In genomic region chr2:179022685-179023084, GRCh38 we compare ENCODE assay signal across 16 cellular contexts. TPM values are rescaled to one million over a fixed set of nuclear protein-coding genes. Genes with fewer than 3 reads are reported as not detected.
DNase-seq lines count a peak whose midpoint lies in the region; ATAC-seq, FAIRE-seq and TF ChIP-seq lines count a peak whose summit lies in the region.
"Had no signal": no experiment of that assay in that cellular context is flagged by ENCODE, and none has a peak within 500 bp of the region (broad histone marks: within the 10 kb centered on the region; RNA-seq: fewer than 3 reads in every experiment).

No MANE protein-coding gene starts in this region.

- TF ChIP-seq EP300 in GM12878 (IDR thresholded peaks at IDR 0.05; ENCODE audit: borderline replicate concordance in 1 of 2, control insufficient read depth in 1 of 2, low read depth in 2 of 2, low read length in 2 of 2): no peak

- TF ChIP-seq RAD21 in GM12878 (IDR thresholded peaks at IDR 0.05; ENCODE audit: insufficient read depth, low read depth, low read length): no peak

- H3K27me3 ChIP-seq in DOHH2 (ENCODE audit: control insufficient read depth, low read length) (no peaks in the 10 kb centered on the region), KMS-11 (ENCODE audit: insufficient read depth, low read depth) (no peaks in the 10 kb centered on the region), GM12878 (replicated peaks in 1 of 2; ENCODE audit: control insufficient read depth in 2 of 2, insufficient read depth in 2 of 2, low read length in 1 of 2) (no peaks in the 10 kb centered on the region)

- DNase-seq in GM12878 (ENCODE audit: low read depth, low spot score) (no peak), memory B cell (ENCODE audit: low spot score in 2 of 2) (no peak), GDM1 (lab: John Stamatoyannopoulos, UW) (no peak)
- DNase-seq in activated CD4-positive, alpha-beta T cell treated with anti-CD3 and anti-CD28 coated beads for 36 hours: no peak
- DNase-seq: CD4-positive, alpha-beta memory T cell; DND-41; IMR-90; NCI-H146; NCI-H2081 treated with DMSO at 0.1 percent for 48 hours; NCI-H226; NCI-H69 had no signal

- H3K36me3 ChIP-seq in DOHH2 (ENCODE audit: control insufficient read depth, low read length): no peaks in the 10 kb centered on the region
- H3K36me3 ChIP-seq in KMS-11 (ENCODE audit: insufficient read depth): no peaks in the 10 kb centered on the region
- no peaks in the 10 kb centered on the region for H3K36me3 ChIP-seq in GM12878 (ENCODE audit: control insufficient read depth in 2 of 2, insufficient read depth in 2 of 2, low read length in 1 of 2)
- H3K36me3 ChIP-seq: HAP-1 had no signal

- RAD21 ChIA-PET in GM12878 (lab: Charles Lee; ENCODE audit: unreplicated experiment): interaction anchor here (0.7 to 6.7 kb wide), 19 partner anchors 10 to 129 kb away, joined by 3 to 122 read pairs (median 10); partner anchors contain the start of gene CCDC141

- POLR2A ChIA-PET in GM12878 (lab: Charles Lee): interaction anchor here (1.4 to 5.8 kb wide), 6 partner anchors 10 to 107 kb away, joined by 3 to 49 read pairs (median 25); partner anchors contain the start of gene CCDC141
- POLR2A ChIA-PET in activated CD4-positive, alpha-beta T cell treated with anti-CD3 and anti-CD28 coated beads for 36 hours (lab: Charles Lee): interaction anchor here (0.7 to 1.1 kb wide), 2 partner anchors 9 to 35 kb away, joined by 3 read pairs; no protein-coding TSS in a partner anchor

- WGBS in GM12878 (ENCODE audit: insufficient coverage, insufficient replicate concordance, low lambda C conversion rate, missing lambda C conversion rate): 56% methylated on average over 5 of the region's 5 CpGs

- H3K9me3 ChIP-seq in DOHH2 (ENCODE audit: control insufficient read depth, insufficient read depth, low read length): peaks cover 22% of the 10 kb centered on the region
- H3K9me3 ChIP-seq in GM12878 (replicated peaks; ENCODE audit: control insufficient read depth, insufficient read depth, low read length): peaks cover 17% of the 10 kb centered on the region
- H3K9me3 ChIP-seq: HAP-1 had no signal

- H3K4me1 ChIP-seq in DOHH2 (ENCODE audit: control insufficient read depth, low read length): peaks cover 65% of the 10 kb centered on the region
- peaks cover 78% of the 10 kb centered on the region for H3K4me1 ChIP-seq in KMS-11 (ENCODE audit: low read depth, poor library complexity, severe bottlenecking)
- peaks cover 34% of the 10 kb centered on the region for H3K4me1 ChIP-seq in GM12878 (ENCODE audit: control insufficient read depth, insufficient read depth, low read length)

- no peak for ATAC-seq in GM12878
- no peak for ATAC-seq in memory B cell (ENCODE audit: low read depth)
- ATAC-seq in activated CD4-positive, alpha-beta T cell treated with anti-CD3 and anti-CD28 coated beads for 36 hours: no peak
- ATAC-seq in HG02678 (IDR thresholded peaks at IDR 0.05; ENCODE audit: unreplicated experiment): no peak

- peak overlapping the region; percentile 79 for H3K4me2 ChIP-seq in DOHH2 (ENCODE audit: low read length)
- peak overlapping the region; percentile 7; the same call in 1 of the 2 replicates for H3K4me2 ChIP-seq in KMS-11
- H3K4me2 ChIP-seq in GM12878 (ENCODE audit: control insufficient read depth, insufficient read depth): peak overlapping the region; percentile 73

- H3K9me3 Mint-ChIP-seq in memory B cell: peaks cover 6% of the 10 kb centered on the region
- H3K9me3 Mint-ChIP-seq in activated CD4-positive, alpha-beta T cell treated with anti-CD3 and anti-CD28 coated beads for 36 hours (ENCODE audit: low read depth): peaks cover 18% of the 10 kb centered on the region

- H2AFZ ChIP-seq in KMS-11 (ENCODE audit: low read depth) (no peak overlapping the region), GM12878 (ENCODE audit: control insufficient read depth, low read depth, low read length) (peak overlapping the region; percentile 86)

- no peaks in the 10 kb centered on the region for H3K27me3 Mint-ChIP-seq in memory B cell
- H3K27me3 Mint-ChIP-seq in activated CD4-positive, alpha-beta T cell treated with anti-CD3 and anti-CD28 coated beads for 36 hours: no peaks in the 10 kb centered on the region
- H3K27me3 Mint-ChIP-seq: CD4-positive, alpha-beta memory T cell had no signal

- in situ Hi-C loops in GM12878 (cut with MboI): no loop called here

- H3K27ac ChIP-seq in DOHH2 (ENCODE audit: low read depth, low read length): peak overlapping the region; percentile 87
- peak overlapping the region; percentile 76; the same call in 1 of the 2 replicates for H3K27ac ChIP-seq in KMS-11
- H3K27ac ChIP-seq in GM12878 (ENCODE audit: control insufficient read depth, insufficient read depth): peak overlapping the region; percentile 71

- no peak overlapping the region for H3K9ac ChIP-seq in KMS-11
- no peak overlapping the region for H3K9ac ChIP-seq in GM12878 (ENCODE audit: control insufficient read depth, insufficient read depth, low read length)

- BruUV-seq in GM12878 (replicated peaks; lab: Mats Ljungman, UMichigan): no TSS peak

- H3K36me3 Mint-ChIP-seq in memory B cell: peaks cover 13% of the 10 kb centered on the region
- peaks cover 20% of the 10 kb centered on the region for H3K36me3 Mint-ChIP-seq in activated CD4-positive, alpha-beta T cell treated with anti-CD3 and anti-CD28 coated beads for 36 hours (ENCODE audit: low read depth)

- H3K27ac Mint-ChIP-seq in memory B cell: peak overlapping the region; percentile 91
- H3K27ac Mint-ChIP-seq in activated CD4-positive, alpha-beta T cell treated with anti-CD3 and anti-CD28 coated beads for 36 hours: no peak overlapping the region
- H3K27ac Mint-ChIP-seq: CD4-positive, alpha-beta memory T cell had no signal

- intact Hi-C loops in GM12878 (cut with micrococcal nuclease; ENCODE audit: unreplicated experiment): loop anchor here (1.0 to 5.0 kb wide), 2 partner anchors 9 to 75 kb away; no protein-coding TSS in a partner anchor
- intact Hi-C loops in activated CD4-positive, alpha-beta T cell treated with anti-CD3 and anti-CD28 coated beads for 36 hours (cut with DNase I, micrococcal nuclease): loop anchor here in 1 of 2 experiments (10.0 kb wide), 1 partner anchor 498 kb away; no protein-coding TSS in a partner anchor

- peaks cover 12% of the 10 kb centered on the region for H3F3A ChIP-seq in DOHH2 (ENCODE audit: control insufficient read depth, insufficient read depth)

- TF ChIP-seq POLR2A in GM12878 (IDR thresholded peaks at IDR 0.05; ENCODE audit: low read depth, low read length): 0 out of 2 replicates have a peak, but pooled peaks have one; percentile 17

- CTCF ChIA-PET in GM12878 (lab: Yijun Ruan, JAX): interaction anchor here (1.3 to 8.9 kb wide), 15 partner anchors 8 to 240 kb away, joined by 3 to 173 read pairs (median 23); partner anchors contain the start of gene CCDC141
- CTCF ChIA-PET in activated CD4-positive, alpha-beta T cell treated with anti-CD3 and anti-CD28 coated beads for 36 hours (lab: Charles Lee): interaction anchor here (0.6 to 1.3 kb wide), 2 partner anchors 13 to 33 kb away, joined by 3 to 5 read pairs; no protein-coding TSS in a partner anchor

- no peaks in the 10 kb centered on the region for H3K9me2 ChIP-seq in DOHH2 (replicated peaks; ENCODE audit: control insufficient read depth, low read length)

- no peak for FAIRE-seq in GM12878 (lab: Jason Lieb, UNC)
- FAIRE-seq: D721Med had no signal

- H4K20me1 ChIP-seq in DOHH2 (ENCODE audit: control insufficient read depth, insufficient read depth, low read depth, low read length): no peaks in the 10 kb centered on the region
- no peaks in the 10 kb centered on the region for H4K20me1 ChIP-seq in KMS-11 (ENCODE audit: insufficient read depth)
- H4K20me1 ChIP-seq in GM12878 (ENCODE audit: control insufficient read depth, insufficient read depth): no peaks in the 10 kb centered on the region

- H3K4me3 ChIP-seq in DOHH2 (ENCODE audit: low read length) (peak overlapping the region; percentile 59), KMS-11 (IDR thresholded peaks at IDR 0.05; ENCODE audit: insufficient read depth, low read depth, low read length) (no peak overlapping the region), GM12878 (0 out of 2 replicates have a peak overlapping the region, but pooled peaks have one; percentile 19)
- H3K4me3 ChIP-seq: HAP-1 had no signal

- peaks cover 43% of the 10 kb centered on the region for H3K4me1 Mint-ChIP-seq in memory B cell
- H3K4me1 Mint-ChIP-seq in activated CD4-positive, alpha-beta T cell treated with anti-CD3 and anti-CD28 coated beads for 36 hours: peaks cover 27% of the 10 kb centered on the region

- peak overlapping the region; percentile 54 for H3K4me3 Mint-ChIP-seq in memory B cell
- H3K4me3 Mint-ChIP-seq in activated CD4-positive, alpha-beta T cell treated with anti-CD3 and anti-CD28 coated beads for 36 hours: no peak overlapping the region
- H3K4me3 Mint-ChIP-seq: CD4-positive, alpha-beta memory T cell had no signal

- no peaks in the 10 kb centered on the region for H3K79me2 ChIP-seq in DOHH2 (ENCODE audit: control insufficient read depth, low read length)
- no peaks in the 10 kb centered on the region for H3K79me2 ChIP-seq in KMS-11 (ENCODE audit: insufficient read depth, low read depth)
- H3K79me2 ChIP-seq in GM12878 (ENCODE audit: control insufficient read depth, insufficient read depth, low read length): no peaks in the 10 kb centered on the region; the same call in 1 of the 2 replicates

- SMC1A ChIA-PET in GM12878 (lab: Charles Lee; ENCODE audit: uncharacterized antibody, unreplicated experiment): interaction anchor here (0.6 to 9.5 kb wide), 24 partner anchors 11 to 255 kb away, joined by 3 to 142 read pairs (median 23); partner anchors contain the start of gene CCDC141

- TF ChIP-seq CTCF in DOHH2 (IDR thresholded peaks at IDR 0.05; ENCODE audit: low read depth, low read length, poor library complexity, severe bottlenecking) (no peak), KMS-11 (conservative IDR thresholded peaks at IDR 0.05; ENCODE audit: low read depth, low read length) (no peak), GM12878 (IDR thresholded peaks at IDR 0.05 in 2 of 3, conservative IDR thresholded peaks at IDR 0.05 in 1 of 3; ENCODE audit: control insufficient read depth in 2 of 3, extremely low read depth in 1 of 3, insufficient read depth in 1 of 3, low read depth in 3 of 3, low read length in 3 of 3) (no peak)

RNA-seq across cellular contexts. Expression of gene CCDC141, which starts 27.3 kb away (rescaled TPM):
- 97.0 and 101 TPM in 2 replicates for total RNA-seq in GM12878 (2013; cell fraction: nucleolus; rRNA removed)
- total RNA-seq in GM12878 (2014; rRNA removed) (6.2 and 6.9 TPM in 2 replicates), GM12878 (2014; rRNA removed; fragmentation: Illumina TruSeq; extraction: Trizol) (10.2 and 10.4 TPM in 2 replicates), GM12878 (2021) (9.6 and 12.5 TPM in 2 replicates)
- polyA plus RNA-seq in GM12878 (2011; ENCODE audit: low read depth): 0.55 TPM
- polyA plus RNA-seq in GM12878 (2011; rRNA removed) (3.5 and 4.8 TPM in 2 replicates), GM12878 (2014; fragmentation: Illumina TruSeq; extraction: Trizol) (2.1 and 2.8 TPM in 2 replicates), GM12878 (2014; fragmentation: Nextera tagmentation; extraction: Ambion mirVana) (1 to 10 TPM in 1 of 2 experiments, under 1 TPM in 1; 0.84 to 2.1 TPM), GM12878 (2014; rRNA removed) (1.9 and 2.0 TPM in 2 replicates), GM12878 (2016; fragmentation: Nextera tagmentation; extraction: Ambion mirVana) (1 to 10 TPM; 3.7 to 3.9 TPM)
- 1.5 and 1.8 TPM in 2 replicates for polyA plus RNA-seq in GM12878 (2011; cell fraction: cytosol; rRNA removed)
- 8.9 and 9.0 TPM in 2 replicates for polyA plus RNA-seq in GM12878 (2011; cell fraction: nucleus; rRNA removed)
- polyA plus RNA-seq in GM12878 (2012): 0.67 and 1.0 TPM in 2 replicates
- 28.6 and 29.6 TPM in 2 replicates for polyA minus RNA-seq in GM12878 (2011; rRNA and poly(A)+ RNA removed)
- 4.8 and 5.7 TPM in 2 replicates for polyA minus RNA-seq in GM12878 (2011; cell fraction: cytosol; rRNA and poly(A)+ RNA removed)
- 62.5 and 78.6 TPM in 2 replicates for polyA minus RNA-seq in GM12878 (2011; cell fraction: nucleus; rRNA and poly(A)+ RNA removed)
- total RNA-seq in activated CD4-positive, alpha-beta T cell treated with anti-CD3 and anti-CD28 coated beads for 36 hours: 1 to 10 TPM; 2.6 to 4.3 TPM
- total RNA-seq: IMR-90 had no signal
- polyA plus RNA-seq: IMR-90 had no signal

Comparison
In these comparisons a context has a peak if more than half of its experiments do, and no peak if none do; other contexts are left out.
1. H3K4me2 ChIP-seq: peak in every context shown above with its lines; median percentile 79 in DOHH2; 73 in GM12878; 7 in KMS-11.